In genomic region chr19:42285988-42286348, GRCh38 we compare ENCODE assay signal across 9 cellular contexts. TPM values are rescaled to one million over a fixed set of nuclear protein-coding genes. Genes with fewer than 3 reads are reported as not detected.
A peak's percentile ranks its signal among the peaks of the same experiment; 100 is the strongest.
DNase-seq lines count a peak whose midpoint lies in the region; ATAC-seq and TF ChIP-seq lines count a peak whose summit lies in the region.
"Had no signal": no experiment of that assay in that cellular context is flagged by ENCODE, and none has a peak within 500 bp of the region (broad histone marks: within the 10 kb centered on the region; RNA-seq: fewer than 3 reads in every experiment).

No MANE protein-coding gene starts in this region.

- TF ChIP-seq POLR2A in vagina (IDR thresholded peaks at IDR 0.05), result no peak

- H3K4me1 Mint-ChIP-seq in brain (peaks cover 21% of the 10 kb centered on the region), natural killer cell (peaks cover 13 to 21% of the 10 kb centered on the region in 2 donors)

- H3K9me3 Mint-ChIP-seq in brain (no peaks in the 10 kb centered on the region), natural killer cell (no peaks in the 10 kb centered on the region)

- TF ChIP-seq CTCF in brain (conservative IDR thresholded peaks at IDR 0.05), result peak in 1 of 2 experiments; percentile 8
- TF ChIP-seq CTCF in natural killer cell (IDR thresholded peaks at IDR 0.05), result no peak
- no peak for TF ChIP-seq CTCF in vagina (IDR thresholded peaks at IDR 0.05)

- POLR2A ChIA-PET in HEK293T (lab: Yijun Ruan, JAX), result interaction anchor here (1.7 kb wide), 1 partner anchor 43 kb away, joined by 6 read pairs; no protein-coding TSS in a partner anchor

- DNase-seq in right cardiac atrium (peak in 1 of 3 donors; percentile 48), cardiac septum (ENCODE audit: low spot score) (no peak), natural killer cell (no peak), vagina (ENCODE audit: extremely low spot score in 2 of 2) (no peak), middle frontal gyrus (ENCODE audit: extremely low spot score, low spot score) (no peak), HEK293T (ENCODE audit: extremely low spot score) (no peak)

- H3K9me3 ChIP-seq in right cardiac atrium (ENCODE audit: control insufficient read depth, low read length), result no peaks in the 10 kb centered on the region
- H3K9me3 ChIP-seq in vagina, result no peaks in the 10 kb centered on the region

- H3K36me3 Mint-ChIP-seq in brain (peaks cover 6% of the 10 kb centered on the region), natural killer cell (no peaks in the 10 kb centered on the region)

- ATAC-seq in right cardiac atrium (no peak), natural killer cell (no peak), GM21786 (IDR thresholded peaks at IDR 0.05; ENCODE audit: unreplicated experiment) (no peak)
- ATAC-seq: esophagus mucosa had no signal

- peaks cover 26% of the 10 kb centered on the region for H3K4me1 ChIP-seq in right cardiac atrium (ENCODE audit: control insufficient read depth, insufficient read depth, low read length)
- H3K4me1 ChIP-seq in vagina, result peaks cover 53% of the 10 kb centered on the region

- intact Hi-C loops in right cardiac atrium (cut with DNase I) (no loop called here), cardiac septum (cut with DNase I) (no loop called here), natural killer cell (cut with micrococcal nuclease) (no loop called here), vagina (cut with DNase I) (no loop called here)

- H3K27ac ChIP-seq in right cardiac atrium (ENCODE audit: low read length) (peak overlapping the region; percentile 16), vagina (peak overlapping the region; percentile 94)

- H3K27ac Mint-ChIP-seq in brain, result peak overlapping the region; percentile 96 to 99 (median 98)
- H3K27ac Mint-ChIP-seq in natural killer cell, result peak overlapping the region; percentile 91 to 93

- peaks cover 0 to 39% of the 10 kb centered on the region in 2 donors for H3K36me3 ChIP-seq in vagina

- H3K4me3 ChIP-seq in right cardiac atrium (ENCODE audit: low read length) (no peak overlapping the region), vagina (peak overlapping the region; percentile 11 to 90)

- no peaks in the 10 kb centered on the region for H3K27me3 Mint-ChIP-seq in brain
- no peaks in the 10 kb centered on the region for H3K27me3 Mint-ChIP-seq in natural killer cell (ENCODE audit: low read depth in 2 of 2)

- H3K27me3 ChIP-seq in right cardiac atrium (ENCODE audit: control insufficient read depth, insufficient read depth), result no peaks in the 10 kb centered on the region
- H3K27me3 ChIP-seq in vagina, result no peaks in the 10 kb centered on the region

- CTCF ChIA-PET in HEK293T (lab: Yijun Ruan, JAX), result no interaction called here

- WGBS in right cardiac atrium, result 18% methylated on average over 6 of the region's 6 CpGs

- H3K4me3 Mint-ChIP-seq in brain (peak overlapping the region; percentile 91 to 99 (median 97)), natural killer cell (peak overlapping the region; percentile 98)

TF ChIP-seq in HEK293T, 16 proteins besides CTCF, POLR2A, EP300 and RAD21:
- TF ChIP-seq LEF1 (IDR thresholded peaks at IDR 0.05; ENCODE audit: borderline replicate concordance) (no peak), ZNF384 (IDR thresholded peaks at IDR 0.05) (no peak), L3MBTL2 (conservative IDR thresholded peaks at IDR 0.05) (no peak), SUZ12 (IDR thresholded peaks at IDR 0.05) (no peak), FOXA1 (IDR thresholded peaks at IDR 0.05) (no peak), NFRKB (IDR thresholded peaks at IDR 0.05) (no peak), SP1 (IDR thresholded peaks at IDR 0.05) (no peak), HDGF (IDR thresholded peaks at IDR 0.05; ENCODE audit: borderline replicate concordance) (no peak), CTBP1 (IDR thresholded peaks at IDR 0.05; ENCODE audit: borderline replicate concordance) (no peak), FOXM1 (IDR thresholded peaks at IDR 0.05; ENCODE audit: borderline replicate concordance) (no peak)

RNA-seq across cellular contexts. Expression of gene PRR19, which starts 16.0 kb away (rescaled TPM):
- under 1 TPM in 3 of 4 donors, not detected in 1; 0.20 to 0.32 (median 0.26) TPM for total RNA-seq in right cardiac atrium
- 0.29 TPM for polyA plus RNA-seq in right cardiac atrium
- 0.16 TPM for total RNA-seq in cardiac septum
- polyA plus RNA-seq in brain (ENCODE audit: insufficient read depth, low read depth, low replicate concordance), result 5.9 TPM
- not detected for total RNA-seq in natural killer cell
- not detected for total RNA-seq in vagina

RNA-seq across cellular contexts. Expression of gene PAFAH1B3, which starts 16.5 kb away (rescaled TPM):
- total RNA-seq in right cardiac atrium (1 to 10 TPM; 1.6 to 5.9 (median 4.4) TPM), cardiac septum (4.0 TPM), natural killer cell (1 to 10 TPM; 6.1 to 8.9 (median 7.9) TPM), vagina (21.9 TPM)
- polyA plus RNA-seq in right cardiac atrium (4.3 TPM), brain (ENCODE audit: insufficient read depth, low read depth, low replicate concordance) (216 TPM)

RNA-seq across cellular contexts. Expression of gene CIC, which starts 16.9 kb away (rescaled TPM):
- total RNA-seq in right cardiac atrium (10 to 100 TPM; 36.4 to 42.7 (median 39.6) TPM), cardiac septum (51.3 TPM), natural killer cell (100 to 1,000 TPM in 2 of 3 donors, 10 to 100 TPM in 1; 95.4 to 121 (median 108) TPM), vagina (36.1 TPM)
- polyA plus RNA-seq in right cardiac atrium (28.6 TPM), brain (ENCODE audit: insufficient read depth, low read depth, low replicate concordance) (77.9 TPM)

RNA-seq across cellular contexts. Expression of gene TMEM145, which starts 27.1 kb away (rescaled TPM):
- total RNA-seq in right cardiac atrium, result 1 to 10 TPM in 3 of 4 donors, under 1 TPM in 1; 0.91 to 1.6 (median 1.2) TPM
- polyA plus RNA-seq in right cardiac atrium, result 0.41 TPM
- 0.24 TPM for total RNA-seq in cardiac septum
- 17.6 TPM for polyA plus RNA-seq in brain (ENCODE audit: insufficient read depth, low read depth, low replicate concordance)
- not detected for total RNA-seq in natural killer cell
- total RNA-seq in vagina, result not detected

RNA-seq across cellular contexts. Expression of gene ERF, which starts 31.0 kb away (rescaled TPM):
- total RNA-seq in right cardiac atrium (10 to 100 TPM; 33.3 to 58.1 (median 48.1) TPM), cardiac septum (37.4 TPM), natural killer cell (100 to 1,000 TPM in 1 of 3 donors, 10 to 100 TPM in 2; 58.3 to 115 (median 75.6) TPM), vagina (44.7 TPM)
- polyA plus RNA-seq in right cardiac atrium (39.1 TPM), brain (ENCODE audit: insufficient read depth, low read depth, low replicate concordance) (30.1 TPM)
